Comparison of ENCODE assay signal across 1 cellular context in the genomic region with DNA sequence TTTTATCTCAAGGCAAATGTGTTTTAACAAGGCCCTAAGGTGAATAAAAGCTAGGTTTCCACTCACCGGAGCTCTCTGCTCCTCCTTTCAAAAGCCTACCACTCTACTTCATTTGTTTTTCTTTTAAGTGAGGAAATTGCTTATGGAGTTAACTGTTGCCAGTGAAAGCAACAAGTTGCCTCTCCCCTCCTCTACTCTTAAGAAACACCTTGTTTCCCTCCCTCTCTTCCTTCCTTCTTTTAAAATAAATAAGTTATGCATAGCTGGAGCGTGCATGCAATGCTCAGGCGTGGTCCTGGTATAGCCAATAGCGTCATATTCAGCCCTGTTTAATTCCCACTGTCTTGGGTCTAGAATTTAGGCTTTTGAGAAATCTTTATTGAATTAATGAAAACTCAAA.
TF ChIP-seq lines count a peak whose summit lies in the region.

No MANE protein-coding gene starts in this region.

TF ChIP-seq in SK-N-SH treated with all-trans-retinoic acid at 6 μM for 48 hours, 23 proteins besides CTCF, POLR2A, EP300 and RAD21 (continued from another document):
- TF ChIP-seq, protein P1, sequence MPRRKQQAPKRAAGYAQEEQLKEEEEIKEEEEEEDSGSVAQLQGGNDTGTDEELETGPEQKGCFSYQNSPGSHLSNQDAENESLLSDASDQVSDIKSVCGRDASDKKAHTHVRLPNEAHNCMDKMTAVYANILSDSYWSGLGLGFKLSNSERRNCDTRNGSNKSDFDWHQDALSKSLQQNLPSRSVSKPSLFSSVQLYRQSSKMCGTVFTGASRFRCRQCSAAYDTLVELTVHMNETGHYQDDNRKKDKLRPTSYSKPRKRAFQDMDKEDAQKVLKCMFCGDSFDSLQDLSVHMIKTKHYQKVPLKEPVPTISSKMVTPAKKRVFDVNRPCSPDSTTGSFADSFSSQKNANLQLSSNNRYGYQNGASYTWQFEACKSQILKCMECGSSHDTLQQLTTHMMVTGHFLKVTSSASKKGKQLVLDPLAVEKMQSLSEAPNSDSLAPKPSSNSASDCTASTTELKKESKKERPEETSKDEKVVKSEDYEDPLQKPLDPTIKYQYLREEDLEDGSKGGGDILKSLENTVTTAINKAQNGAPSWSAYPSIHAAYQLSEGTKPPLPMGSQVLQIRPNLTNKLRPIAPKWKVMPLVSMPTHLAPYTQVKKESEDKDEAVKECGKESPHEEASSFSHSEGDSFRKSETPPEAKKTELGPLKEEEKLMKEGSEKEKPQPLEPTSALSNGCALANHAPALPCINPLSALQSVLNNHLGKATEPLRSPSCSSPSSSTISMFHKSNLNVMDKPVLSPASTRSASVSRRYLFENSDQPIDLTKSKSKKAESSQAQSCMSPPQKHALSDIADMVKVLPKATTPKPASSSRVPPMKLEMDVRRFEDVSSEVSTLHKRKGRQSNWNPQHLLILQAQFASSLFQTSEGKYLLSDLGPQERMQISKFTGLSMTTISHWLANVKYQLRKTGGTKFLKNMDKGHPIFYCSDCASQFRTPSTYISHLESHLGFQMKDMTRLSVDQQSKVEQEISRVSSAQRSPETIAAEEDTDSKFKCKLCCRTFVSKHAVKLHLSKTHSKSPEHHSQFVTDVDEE (CRISPR knock-in tag; IDR thresholded peaks at IDR 0.05): no peak
- TF ChIP-seq ZNF8 (CRISPR knock-in tag; IDR thresholded peaks at IDR 0.05): no peak
